ENCODE assay signal across 8 cellular contexts in genomic region chrX:7927259-7928167, GRCh38. TPM values are rescaled to one million over a fixed set of nuclear protein-coding genes. Genes with fewer than 3 reads are reported as not detected.
DNase-seq lines count a peak whose midpoint lies in the region; ATAC-seq and TF ChIP-seq lines count a peak whose summit lies in the region.

A gene with protein sequence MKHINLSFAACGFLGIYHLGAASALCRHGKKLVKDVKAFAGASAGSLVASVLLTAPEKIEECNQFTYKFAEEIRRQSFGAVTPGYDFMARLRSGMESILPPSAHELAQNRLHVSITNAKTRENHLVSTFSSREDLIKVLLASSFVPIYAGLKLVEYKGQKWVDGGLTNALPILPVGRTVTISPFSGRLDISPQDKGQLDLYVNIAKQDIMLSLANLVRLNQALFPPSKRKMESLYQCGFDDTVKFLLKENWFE (minus strand): TSS chrX:7927413. CDS start chrX:7926119, 1,294 bp downstream.

- H3K36me3 ChIP-seq in HUES6 (ENCODE audit: control insufficient read depth, insufficient read depth, low read length) (peaks cover 13% of the 10 kb centered on the region), rectal smooth muscle tissue (ENCODE audit: control insufficient read depth, insufficient read depth, low read length) (no peaks in the 10 kb centered on the region), uterus (no peaks in the 10 kb centered on the region)

- H3K9ac ChIP-seq in HUES6 (ENCODE audit: low read length) (peak within 1 kb of the TSS; percentile 89), rectal smooth muscle tissue (ENCODE audit: low read length) (no peak within 1 kb of the TSS)

- intact Hi-C loops in right cardiac atrium (cut with DNase I) (no loop called here), uterus (cut with DNase I; ENCODE audit: low total_unique reads) (no loop called here)

- no peaks in the 10 kb centered on the region for H3K36me3 Mint-ChIP-seq in T-helper 2 cell treated with Interferon-gamma antibody and Interleukin-4, amounts not matched to agents 5 μg/mL and 100 μg/mL, for 36 hours (ENCODE audit: low read depth)

- no peaks in the 10 kb centered on the region for H3K27me3 Mint-ChIP-seq in T-helper 2 cell treated with Interferon-gamma antibody and Interleukin-4, amounts not matched to agents 5 μg/mL and 100 μg/mL, for 36 hours (ENCODE audit: low read depth)

- TF ChIP-seq CTCF in uterus (IDR thresholded peaks at IDR 0.05), result peak in 2 of 4 experiments; percentile 8 to 21

- H3K4me3 ChIP-seq in HUES6 (ENCODE audit: low read depth, low read length), result peak within 1 kb of the TSS; percentile 87
- peak within 1 kb of the TSS; percentile 71 for H3K4me3 ChIP-seq in right cardiac atrium (ENCODE audit: low read length)
- H3K4me3 ChIP-seq in rectal smooth muscle tissue (ENCODE audit: low read length), result peak within 1 kb of the TSS; percentile 74
- H3K4me3 ChIP-seq in uterus, result peak within 1 kb of the TSS; percentile 45 to 57

- DNase-seq in D341Med (ENCODE audit: low spot score) (peak; percentile 9), anterior cingulate cortex (lab: John Stamatoyannopoulos, UW) (peak in 56 of 58 donors; percentile 5 to 80 (median 46)), right cardiac atrium (peak; percentile 85 to 94 (median 90)), uterus (peak; percentile 66 to 71)
- peak; percentile 77 for DNase-seq in T-helper 2 cell treated with Interferon-gamma antibody and Interleukin-4, amounts not matched to agents 5 μg/mL and 100 μg/mL, for 36 hours (ENCODE audit: low spot score)

- H3K4me1 ChIP-seq in HUES6 (ENCODE audit: control insufficient read depth, insufficient read depth, low read length) (peaks cover 18% of the 10 kb centered on the region; the same call in 1 of the 2 replicates), right cardiac atrium (ENCODE audit: control insufficient read depth, insufficient read depth, low read length) (peaks cover 1% of the 10 kb centered on the region), rectal smooth muscle tissue (ENCODE audit: control insufficient read depth, insufficient read depth, low read length) (no peaks in the 10 kb centered on the region), uterus (peaks cover 0 to 3% of the 10 kb centered on the region in 2 donors)

- ATAC-seq in GM21390 (IDR thresholded peaks at IDR 0.05; ENCODE audit: unreplicated experiment) (peak; percentile 85), right cardiac atrium (peak; percentile 97 to 98)

- H3K4me1 Mint-ChIP-seq in T-helper 2 cell treated with Interferon-gamma antibody and Interleukin-4, amounts not matched to agents 5 μg/mL and 100 μg/mL, for 36 hours (ENCODE audit: low read depth), result peaks cover 12% of the 10 kb centered on the region

- H3K4me3 Mint-ChIP-seq in T-helper 2 cell treated with Interferon-gamma antibody and Interleukin-4, amounts not matched to agents 5 μg/mL and 100 μg/mL, for 36 hours, result peak within 1 kb of the TSS; percentile 89

- TF ChIP-seq POLR2A in uterus (IDR thresholded peaks at IDR 0.05), result peak in 1 of 2 donors; percentile 33

- H3K27ac ChIP-seq in HUES6 (ENCODE audit: low read depth, low read length) (peak within 1 kb of the TSS; percentile 75), right cardiac atrium (ENCODE audit: low read length) (peak within 1 kb of the TSS; percentile 83), rectal smooth muscle tissue (ENCODE audit: low read depth, low read length) (no peak within 1 kb of the TSS), uterus (peak within 1 kb of the TSS; percentile 16 to 29)

- H3K9me3 ChIP-seq in HUES6 (ENCODE audit: control insufficient read depth, insufficient read depth, low read depth, low read length) (no peaks in the 10 kb centered on the region), right cardiac atrium (ENCODE audit: control insufficient read depth, low read length) (no peaks in the 10 kb centered on the region), uterus (no peaks in the 10 kb centered on the region)

- no peaks in the 10 kb centered on the region for H3K27me3 ChIP-seq in HUES6 (ENCODE audit: control insufficient read depth, insufficient read depth, low read length)
- no peaks in the 10 kb centered on the region for H3K27me3 ChIP-seq in right cardiac atrium (ENCODE audit: control insufficient read depth, insufficient read depth)
- no peaks in the 10 kb centered on the region for H3K27me3 ChIP-seq in rectal smooth muscle tissue (ENCODE audit: control insufficient read depth, insufficient read depth, low read length)
- no peaks in the 10 kb centered on the region for H3K27me3 ChIP-seq in uterus

- peak within 1 kb of the TSS; percentile 92 for H3K27ac Mint-ChIP-seq in T-helper 2 cell treated with Interferon-gamma antibody and Interleukin-4, amounts not matched to agents 5 μg/mL and 100 μg/mL, for 36 hours

- no peaks in the 10 kb centered on the region for H3K9me3 Mint-ChIP-seq in T-helper 2 cell treated with Interferon-gamma antibody and Interleukin-4, amounts not matched to agents 5 μg/mL and 100 μg/mL, for 36 hours

- 5% methylated on average over 52 of the region's 52 CpGs for WGBS in right cardiac atrium

RNA-seq across cellular contexts. Expression of the gene that starts here (rescaled TPM):
- total RNA-seq in right cardiac atrium, result 10 to 100 TPM; 30.1 to 42.1 (median 37.1) TPM
- polyA plus RNA-seq in right cardiac atrium, result 41.9 TPM
- total RNA-seq in uterus, result 10 to 100 TPM in 3 of 4 donors, 1 to 10 TPM in 1; 1.8 to 17.4 (median 11.3) TPM

Comparison
In these comparisons a context has a peak if more than half of its experiments do, and no peak if none do; other contexts are left out.
1. DNase-seq: peak in every context shown above with its lines; median percentile 90 in right cardiac atrium; 77 in T-helper 2 cell treated with Interferon-gamma antibody and Interleukin-4, amounts not matched to agents 5 μg/mL and 100 μg/mL, for 36 hours; 68 in uterus; 46 in anterior cingulate cortex; 9 in D341Med.